Comparison of ENCODE assay signal across 16 cellular contexts in the genomic region with DNA sequence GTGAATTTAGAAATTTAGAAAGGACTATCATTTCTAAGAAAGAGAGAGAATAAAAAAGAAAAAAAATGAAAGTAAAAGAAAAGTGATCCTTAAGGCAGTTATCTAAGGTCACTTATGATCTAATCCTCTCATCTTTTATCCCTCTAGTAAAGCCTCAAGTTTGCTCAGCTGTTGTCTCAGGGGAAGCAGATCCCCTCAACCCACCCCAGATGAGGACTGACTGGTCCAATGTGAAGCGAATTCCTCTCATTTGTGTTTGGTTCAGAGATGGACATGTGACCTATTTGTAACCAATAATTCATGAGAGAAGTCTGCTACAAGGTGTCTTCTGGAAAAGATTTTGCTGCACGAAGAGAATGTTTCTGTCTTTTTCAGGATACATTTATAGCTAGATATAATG.
DNase-seq lines count a peak whose midpoint lies in the region; ATAC-seq lines count a peak whose summit lies in the region.
"Had no signal": no experiment of that assay in that cellular context is flagged by ENCODE, and none has a peak within 500 bp of the region (broad histone marks: within the 10 kb centered on the region; RNA-seq: fewer than 3 reads in every experiment).

No MANE protein-coding gene starts in this region.

- H3K27me3 ChIP-seq in SJCRH30: no peaks in the 10 kb centered on the region
- H3K27me3 ChIP-seq: BLaER1 treated with 17β-estradiol and CSF1 and Interleukin-3, amounts not matched to agents 10 nM and 100 nM had no signal

- H3K4me3 ChIP-seq in SJCRH30: no peak overlapping the region
- H3K4me3 ChIP-seq: A549; BLaER1 treated with 17β-estradiol and CSF1 and Interleukin-3, amounts not matched to agents 10 nM and 100 nM had no signal

- H3K27ac ChIP-seq in SJCRH30: no peak overlapping the region
- H3K27ac ChIP-seq: 22Rv1; A549; BLaER1 treated with 17β-estradiol and CSF1 and Interleukin-3, amounts not matched to agents 10 nM and 100 nM; C4-2B had no signal

- peak; percentile 4 for DNase-seq in DMS53 (lab: John Stamatoyannopoulos, UW)
- no peak for DNase-seq in DMS53 treated with DMSO at 0.1 percent for 48 hours (lab: John Stamatoyannopoulos, UW; ENCODE audit: unreplicated experiment)
- DNase-seq in SJCRH30: peak; percentile 54 to 66
- DNase-seq in UCSD-AML1 (lab: John Stamatoyannopoulos, UW; ENCODE audit: unreplicated experiment): peak; percentile 1
- DNase-seq: AML-193; Caco-2; Calu3; CD4-positive, alpha-beta T cell; CD8-positive, alpha-beta T cell; DMS79 treated with DMSO at 0.1 percent for 48 hours; GF-D8 had no signal

- no peak for ATAC-seq in HG02642 (IDR thresholded peaks at IDR 0.05; ENCODE audit: poor library complexity, unreplicated experiment)
- ATAC-seq: A549; CD8-positive, alpha-beta T cell had no signal

- no peaks in the 10 kb centered on the region for H3K36me3 ChIP-seq in SJCRH30
- H3K36me3 ChIP-seq: BLaER1 treated with 17β-estradiol and CSF1 and Interleukin-3, amounts not matched to agents 10 nM and 100 nM had no signal

- peaks cover 14% of the 10 kb centered on the region for H3K4me1 ChIP-seq in SJCRH30
- H3K4me1 ChIP-seq: A549; BLaER1 treated with 17β-estradiol and CSF1 and Interleukin-3, amounts not matched to agents 10 nM and 100 nM; Caco-2 had no signal

- H3K9me3 ChIP-seq in SJCRH30 (replicated peaks): no peaks in the 10 kb centered on the region
- H3K9me3 ChIP-seq: A549; BLaER1 treated with 17β-estradiol and CSF1 and Interleukin-3, amounts not matched to agents 10 nM and 100 nM; Caco-2 had no signal
